Comparison of ENCODE assay signal across 30 cellular contexts in genomic region chr2:37507703-37508102, GRCh38.
DNase-seq lines count a peak whose midpoint lies in the region; ATAC-seq, FAIRE-seq and TF ChIP-seq lines count a peak whose summit lies in the region.
"Had no signal": no experiment of that assay in that cellular context is flagged by ENCODE, and none has a peak within 500 bp of the region (broad histone marks: within the 10 kb centered on the region; RNA-seq: fewer than 3 reads in every experiment).

No MANE protein-coding gene starts in this region.

- H3K27ac Mint-ChIP-seq in T-cell: no peak overlapping the region
- H3K27ac Mint-ChIP-seq: activated CD4-positive, alpha-beta T cell treated with anti-CD3 and anti-CD28 coated beads for 36 hours; activated naive CD8-positive, alpha-beta T cell treated with anti-CD3 and anti-CD28 coated beads, Interleukin-2, amount 10 ng/mL, durations not matched to agents 7 days and 5 days; HFFc6; IgD-negative memory B cell; T-helper 2 cell treated with Interferon-gamma antibody and Interleukin-4, amounts not matched to agents 5 μg/mL and 100 μg/mL, for 36 hours had no signal

- H3K9me3 Mint-ChIP-seq in T-cell: no peaks in the 10 kb centered on the region
- H3K9me3 Mint-ChIP-seq: central memory CD8-positive, alpha-beta T cell; HFFc6; IgD-negative memory B cell; T-helper 2 cell treated with Interferon-gamma antibody and Interleukin-4, amounts not matched to agents 5 μg/mL and 100 μg/mL, for 36 hours had no signal

- H3K36me3 Mint-ChIP-seq in T-cell: no peaks in the 10 kb centered on the region
- H3K36me3 Mint-ChIP-seq: activated naive CD8-positive, alpha-beta T cell treated with anti-CD3 and anti-CD28 coated beads, Interleukin-2, amount 10 ng/mL, durations not matched to agents 7 days and 5 days; IgD-negative memory B cell had no signal

- intact Hi-C loops in Right ventricle myocardium inferior (cut with DNase I) (no loop called here), cardiac septum (cut with DNase I) (loop anchor here (2.0 to 5.0 kb wide), 2 partner anchors 150 to 321 kb away; no protein-coding TSS in a partner anchor), left ventricle myocardium superior (cut with micrococcal nuclease) (no loop called here), prostate gland (cut with DNase I) (no loop called here)

- H3K9ac ChIP-seq in rectal smooth muscle tissue (ENCODE audit: low read length): no peak overlapping the region
- H3K9ac ChIP-seq: GM23248 had no signal

- TF ChIP-seq POLR2A in prostate gland (IDR thresholded peaks at IDR 0.05): no peak

- TF ChIP-seq CTCF in prostate gland (IDR thresholded peaks at IDR 0.05): no peak

- 52% methylated on average over 6 of the region's 6 CpGs for WGBS in prostate gland

- H3K27ac ChIP-seq in rectal smooth muscle tissue (ENCODE audit: low read depth, low read length) (peak overlapping the region; percentile 82), prostate gland (no peak overlapping the region)
- H3K27ac ChIP-seq: 22Rv1, GM23248, upper lobe of left lung had no signal

- no peaks in the 10 kb centered on the region for H3K9me3 ChIP-seq in prostate gland
- H3K9me3 ChIP-seq: SK-N-SH, upper lobe of left lung had no signal

- H3K4me3 ChIP-seq in rectal smooth muscle tissue (ENCODE audit: low read length) (no peak overlapping the region), prostate gland (no peak overlapping the region)
- H3K4me3 ChIP-seq: GM23248, upper lobe of left lung had no signal

- ATAC-seq in Right ventricle myocardium inferior: peak; percentile 47
- peak; percentile 67 for ATAC-seq in left ventricle myocardium superior
- no peak for ATAC-seq in T-cell (replicated peaks in 1 of 4)
- ATAC-seq in GM21381 (IDR thresholded peaks at IDR 0.05; ENCODE audit: unreplicated experiment): no peak
- ATAC-seq: activated CD4-positive, alpha-beta T cell treated with anti-CD3 and anti-CD28 coated beads for 36 hours had no signal

- FAIRE-seq in frontal cortex (lab: Jason Lieb, UNC): no peak
- FAIRE-seq: astrocyte, endometrium, small intestine had no signal

- H3K4me1 Mint-ChIP-seq in T-cell: no peaks in the 10 kb centered on the region
- H3K4me1 Mint-ChIP-seq: activated CD4-positive, alpha-beta T cell treated with anti-CD3 and anti-CD28 coated beads for 36 hours; activated naive CD8-positive, alpha-beta T cell treated with anti-CD3 and anti-CD28 coated beads, Interleukin-2, amount 10 ng/mL, durations not matched to agents 7 days and 5 days; central memory CD8-positive, alpha-beta T cell had no signal

- POLR2A ChIA-PET in T-cell (lab: Charles Lee): no interaction called here

- no peaks in the 10 kb centered on the region for H3K36me3 ChIP-seq in rectal smooth muscle tissue (ENCODE audit: control insufficient read depth, insufficient read depth, low read length)
- no peaks in the 10 kb centered on the region for H3K36me3 ChIP-seq in prostate gland
- H3K36me3 ChIP-seq: upper lobe of left lung had no signal

- H3K27me3 ChIP-seq in rectal smooth muscle tissue (ENCODE audit: control insufficient read depth, insufficient read depth, low read length) (no peaks in the 10 kb centered on the region), prostate gland (replicated peaks; ENCODE audit: insufficient read depth) (no peaks in the 10 kb centered on the region)
- H3K27me3 ChIP-seq: upper lobe of left lung had no signal

- H3K4me3 Mint-ChIP-seq in T-cell: no peak overlapping the region
- H3K4me3 Mint-ChIP-seq: activated CD4-positive, alpha-beta T cell treated with anti-CD3 and anti-CD28 coated beads for 36 hours; activated naive CD8-positive, alpha-beta T cell treated with anti-CD3 and anti-CD28 coated beads, Interleukin-2, amount 10 ng/mL, durations not matched to agents 7 days and 5 days; central memory CD8-positive, alpha-beta T cell; HFFc6; IgD-negative memory B cell; T-helper 2 cell treated with Interferon-gamma antibody and Interleukin-4, amounts not matched to agents 5 μg/mL and 100 μg/mL, for 36 hours had no signal

- H3K4me1 ChIP-seq in rectal smooth muscle tissue (ENCODE audit: control insufficient read depth, insufficient read depth, low read length) (peaks cover 26% of the 10 kb centered on the region), prostate gland (replicated peaks) (no peaks in the 10 kb centered on the region)
- H3K4me1 ChIP-seq: upper lobe of left lung had no signal

- H3K27me3 Mint-ChIP-seq in T-cell: peaks cover 0 to 7% of the 10 kb centered on the region in 2 donors
- H3K27me3 Mint-ChIP-seq: central memory CD8-positive, alpha-beta T cell had no signal

- CTCF ChIA-PET in T-cell (lab: Charles Lee): no interaction called here

- DNase-seq in Right ventricle myocardium inferior (ENCODE audit: missing footprints): no peak
- DNase-seq in cardiac septum (ENCODE audit: low spot score): no peak
- no peak for DNase-seq in left ventricle myocardium superior
- DNase-seq in T-cell: no peak
- no peak for DNase-seq in frontal cortex (ENCODE audit: low spot score in 2 of 2)
- DNase-seq in prostate gland (ENCODE audit: low spot score): no peak
- DNase-seq: activated CD4-positive, alpha-beta T cell treated with anti-CD3 and anti-CD28 coated beads for 36 hours; activated CD8-positive, alpha-beta memory T cell treated with anti-CD3 and anti-CD28 coated beads for 24 hours; activated effector memory CD4-positive, alpha-beta T cell treated with anti-CD3 and anti-CD28 coated beads, Interleukin-2, amount 50 U/mL, for 16 hours; activated naive CD8-positive, alpha-beta T cell treated with anti-CD3 and anti-CD28 coated beads, Interleukin-2, amount 10 ng/mL, durations not matched to agents 7 days and 5 days; glutamatergic neuron; GM23248; HFFc6; mammary epithelial cell; NCI-H1048; NCI-H1694; NCI-H510A; RPMI8226; SK-N-SH; small intestine; stimulated activated CD4-positive, alpha-beta T cell treated with anti-CD3 and anti-CD28 coated beads, Interleukin-2, amount 100 ng/mL, for 24 hours; upper lobe of left lung had no signal

Comparison
In these comparisons a context has a peak if more than half of its experiments do, and no peak if none do; other contexts are left out.
1. ATAC-seq: peak in Right ventricle myocardium inferior (single experiment) and left ventricle myocardium superior (single experiment); none in T-cell (0 of 4) and GM21381 (single experiment).